9 cellular contexts compared by ENCODE assay signal in the genomic region with DNA sequence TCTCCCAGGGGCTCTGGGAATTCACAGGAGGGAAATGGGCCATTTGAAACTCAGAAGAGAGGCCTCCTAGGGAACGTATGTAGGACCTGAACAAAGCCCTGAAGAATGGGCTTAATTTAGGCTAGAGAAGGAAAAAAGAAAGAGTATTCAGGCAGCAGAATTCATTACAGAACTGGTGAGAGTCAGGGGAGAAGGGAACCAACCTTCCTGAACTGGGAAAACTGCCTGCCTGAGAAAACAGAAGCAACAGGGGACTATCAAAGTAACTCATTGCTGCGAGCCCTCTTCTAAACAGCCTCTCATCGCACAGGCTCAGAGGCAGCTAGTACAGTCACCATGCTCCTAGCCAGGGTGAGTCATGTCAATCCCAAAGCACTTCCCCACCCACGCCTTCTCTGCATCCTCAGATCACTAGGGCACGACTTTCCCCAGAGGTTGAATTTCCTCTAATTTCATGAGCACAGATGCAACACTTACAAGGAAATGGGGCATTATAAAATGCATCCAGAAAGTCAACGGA.
DNase-seq lines count a peak whose midpoint lies in the region; ATAC-seq and TF ChIP-seq lines count a peak whose summit lies in the region.
"Had no signal": no experiment of that assay in that cellular context is flagged by ENCODE, and none has a peak within 500 bp of the region (broad histone marks: within the 10 kb centered on the region; RNA-seq: fewer than 3 reads in every experiment).

No MANE protein-coding gene starts in this region.

- no peak for TF ChIP-seq CTCF in BJ (IDR thresholded peaks at IDR 0.05; ENCODE audit: insufficient read depth, low read depth, low read length)

- ATAC-seq in GM19463 (IDR thresholded peaks at IDR 0.05; ENCODE audit: unreplicated experiment) = peak; percentile 83
- peak; percentile 76 for ATAC-seq in stimulated activated memory B cell treated with anti-CD40 and anti-IgM and Interleukin-4, amounts not matched to agents 10 μg/mL and 1 μg/mL and 100 μg/mL, for 72 hours
- no peak for ATAC-seq in GM18519 (IDR thresholded peaks at IDR 0.05; ENCODE audit: low FRiP score, unreplicated experiment)

- no peak overlapping the region for H3K4me3 Mint-ChIP-seq in activated naive CD8-positive, alpha-beta T cell treated with anti-CD3 and anti-CD28 coated beads for 36 hours
- H3K4me3 Mint-ChIP-seq in stimulated activated memory B cell treated with anti-CD40 and anti-IgM and Interleukin-4, amounts not matched to agents 10 μg/mL and 1 μg/mL and 100 μg/mL, for 72 hours = no peak overlapping the region

- CTCF ChIA-PET in BJ (lab: Yijun Ruan, JAX) = no interaction called here

- no peak overlapping the region for H3K4me3 ChIP-seq in BJ (ENCODE audit: low read depth, low read length)

- H3K27me3 ChIP-seq in BJ (ENCODE audit: control insufficient read depth, insufficient read depth, low read length) = no peaks in the 10 kb centered on the region

- peak; percentile 83 for DNase-seq in BJ (ENCODE audit: low read depth)
- DNase-seq in HT1080 (ENCODE audit: low read depth) = peak; percentile 96
- DNase-seq in activated naive CD8-positive, alpha-beta T cell treated with anti-CD3 and anti-CD28 coated beads for 36 hours = peak; percentile 20
- peak; percentile 92 for DNase-seq in hepatic stellate cell (ENCODE audit: low spot score)
- no peak for DNase-seq in superior temporal gyrus (ENCODE audit: extremely low spot score)

- POLR2A ChIA-PET in BJ (lab: Charles Lee) = no interaction called here

- no peak overlapping the region for H3K27ac Mint-ChIP-seq in activated naive CD8-positive, alpha-beta T cell treated with anti-CD3 and anti-CD28 coated beads for 36 hours
- H3K27ac Mint-ChIP-seq in stimulated activated memory B cell treated with anti-CD40 and anti-IgM and Interleukin-4, amounts not matched to agents 10 μg/mL and 1 μg/mL and 100 μg/mL, for 72 hours = no peak overlapping the region
- H3K27ac Mint-ChIP-seq: IgD-negative memory B cell had no signal

- H3K27me3 Mint-ChIP-seq in activated naive CD8-positive, alpha-beta T cell treated with anti-CD3 and anti-CD28 coated beads for 36 hours = peaks cover 16% of the 10 kb centered on the region
- peaks cover 15% of the 10 kb centered on the region for H3K27me3 Mint-ChIP-seq in stimulated activated memory B cell treated with anti-CD40 and anti-IgM and Interleukin-4, amounts not matched to agents 10 μg/mL and 1 μg/mL and 100 μg/mL, for 72 hours

- no peaks in the 10 kb centered on the region for H3K9me3 Mint-ChIP-seq in activated naive CD8-positive, alpha-beta T cell treated with anti-CD3 and anti-CD28 coated beads for 36 hours
- H3K9me3 Mint-ChIP-seq in stimulated activated memory B cell treated with anti-CD40 and anti-IgM and Interleukin-4, amounts not matched to agents 10 μg/mL and 1 μg/mL and 100 μg/mL, for 72 hours = no peaks in the 10 kb centered on the region

- H3K36me3 Mint-ChIP-seq in activated naive CD8-positive, alpha-beta T cell treated with anti-CD3 and anti-CD28 coated beads for 36 hours = no peaks in the 10 kb centered on the region
- H3K36me3 Mint-ChIP-seq in stimulated activated memory B cell treated with anti-CD40 and anti-IgM and Interleukin-4, amounts not matched to agents 10 μg/mL and 1 μg/mL and 100 μg/mL, for 72 hours = no peaks in the 10 kb centered on the region

- H3K4me1 Mint-ChIP-seq in activated naive CD8-positive, alpha-beta T cell treated with anti-CD3 and anti-CD28 coated beads for 36 hours = peaks cover 16% of the 10 kb centered on the region
- H3K4me1 Mint-ChIP-seq in stimulated activated memory B cell treated with anti-CD40 and anti-IgM and Interleukin-4, amounts not matched to agents 10 μg/mL and 1 μg/mL and 100 μg/mL, for 72 hours = peaks cover 50% of the 10 kb centered on the region

- no peaks in the 10 kb centered on the region for H3K36me3 ChIP-seq in BJ (ENCODE audit: control insufficient read depth, insufficient read depth, low read length)
